ENCODE assay signal across 22 cellular contexts in genomic region chr12:120000556-120000955, GRCh38. TPM values are rescaled to one million over a fixed set of nuclear protein-coding genes. Genes with fewer than 3 reads are reported as not detected.
DNase-seq lines count a peak whose midpoint lies in the region; ATAC-seq, FAIRE-seq and TF ChIP-seq lines count a peak whose summit lies in the region.
"Had no signal": no experiment of that assay in that cellular context is flagged by ENCODE, and none has a peak within 500 bp of the region (broad histone marks: within the 10 kb centered on the region; RNA-seq: fewer than 3 reads in every experiment).

No MANE protein-coding gene starts in this region.

- H3K4me3 Mint-ChIP-seq in activated naive CD4-positive, alpha-beta T cell treated with anti-CD3 and anti-CD28 coated beads, Interleukin-2, amount 50 U/mL, for 24 hours, result peak overlapping the region; percentile 19
- no peak overlapping the region for H3K4me3 Mint-ChIP-seq in T-helper 17 cell
- no peak overlapping the region for H3K4me3 Mint-ChIP-seq in stimulated activated effector memory CD8-positive, alpha-beta T cell treated with anti-CD3 and anti-CD28 coated beads, Interleukin-12 subunit alpha, Interleukin-12 subunit beta, amount 100 ng/mL, for 72 hours
- H3K4me3 Mint-ChIP-seq: CD8-positive, alpha-beta T cell had no signal

- TF ChIP-seq CTCF in kidney (IDR thresholded peaks at IDR 0.05; ENCODE audit: borderline replicate concordance, extremely low read depth, insufficient read depth), result no peak

- H3K27ac ChIP-seq in kidney (ENCODE audit: low read depth in 2 of 2, low read length in 2 of 2), result peak overlapping the region; percentile 49 to 55
- H3K27ac ChIP-seq: A549, C4-2B, GM23248 had no signal

- DNase-seq in activated naive CD4-positive, alpha-beta T cell (lab: John Stamatoyannopoulos, UW), result no peak
- no peak for DNase-seq in T-helper 17 cell
- DNase-seq in kidney, result no peak
- no peak for DNase-seq in stimulated activated effector memory CD8-positive, alpha-beta T cell treated with anti-CD3 and anti-CD28 coated beads, Interleukin-12 subunit alpha, Interleukin-12 subunit beta, amount 100 ng/mL, for 72 hours (ENCODE audit: low spot score in 2 of 2)
- DNase-seq in HTR-8/SVneo (ENCODE audit: insufficient read length, low spot score), result no peak
- DNase-seq: BE2C; CD8-positive, alpha-beta T cell; COR-L47; DMS153; DMS79 treated with DMSO at 0.1 percent for 48 hours; EL; GM23248 had no signal

- no peak for ATAC-seq in T-helper 17 cell
- no peak for ATAC-seq in stimulated activated effector memory CD8-positive, alpha-beta T cell treated with anti-CD3 and anti-CD28 coated beads, Interleukin-12 subunit alpha, Interleukin-12 subunit beta, amount 100 ng/mL, for 72 hours
- ATAC-seq in HG03565 (IDR thresholded peaks at IDR 0.05; ENCODE audit: unreplicated experiment), result no peak
- ATAC-seq: A549; CD8-positive, alpha-beta T cell; HCT116 had no signal

- H3K4me1 ChIP-seq in kidney (ENCODE audit: control insufficient read depth in 1 of 2, insufficient read depth in 1 of 2, low read depth in 1 of 2, low read length in 2 of 2), result peaks cover 0 to 3% of the 10 kb centered on the region in 2 donors
- H3K4me1 ChIP-seq: A549, BE2C had no signal

- no peak overlapping the region for H3K9ac ChIP-seq in kidney (ENCODE audit: low read length in 2 of 2)
- H3K9ac ChIP-seq: GM23248 had no signal

- intact Hi-C loops in kidney (cut with DNase I), result no loop called here

- no peaks in the 10 kb centered on the region for H3K27me3 Mint-ChIP-seq in activated naive CD4-positive, alpha-beta T cell treated with anti-CD3 and anti-CD28 coated beads, Interleukin-2, amount 50 U/mL, for 24 hours
- no peaks in the 10 kb centered on the region for H3K27me3 Mint-ChIP-seq in T-helper 17 cell

- peak; percentile 6 for FAIRE-seq in kidney (lab: Jason Lieb, UNC)
- no peak for FAIRE-seq in HTR-8/SVneo (lab: Jason Lieb, UNC)
- FAIRE-seq: A549, D721Med, G401.6, GM12891, H54 had no signal

- H3K9me3 Mint-ChIP-seq in activated naive CD4-positive, alpha-beta T cell treated with anti-CD3 and anti-CD28 coated beads, Interleukin-2, amount 50 U/mL, for 24 hours, result no peaks in the 10 kb centered on the region
- H3K9me3 Mint-ChIP-seq in stimulated activated effector memory CD8-positive, alpha-beta T cell treated with anti-CD3 and anti-CD28 coated beads, Interleukin-12 subunit alpha, Interleukin-12 subunit beta, amount 100 ng/mL, for 72 hours, result no peaks in the 10 kb centered on the region
- H3K9me3 Mint-ChIP-seq: CD8-positive, alpha-beta T cell had no signal

- H3K36me3 ChIP-seq in kidney (ENCODE audit: control insufficient read depth in 1 of 2, insufficient read depth in 2 of 2, low read length in 2 of 2), result peaks cover 0 to 7% of the 10 kb centered on the region in 2 donors
- H3K36me3 ChIP-seq: BE2C had no signal

- no peak overlapping the region for H3K4me3 ChIP-seq in kidney (ENCODE audit: low read length in 2 of 2)
- H3K4me3 ChIP-seq: A549, GM23248 had no signal

- H3K9me3 ChIP-seq in T-helper 17 cell (ENCODE audit: control insufficient read depth, low read length, poor library complexity, severe bottlenecking), result no peaks in the 10 kb centered on the region
- no peaks in the 10 kb centered on the region for H3K9me3 ChIP-seq in kidney (ENCODE audit: control insufficient read depth in 1 of 2, low read length in 2 of 2)
- H3K9me3 ChIP-seq: A549, BE2C had no signal

- no peak overlapping the region for H3K27ac Mint-ChIP-seq in activated naive CD4-positive, alpha-beta T cell treated with anti-CD3 and anti-CD28 coated beads, Interleukin-2, amount 50 U/mL, for 24 hours
- H3K27ac Mint-ChIP-seq in T-helper 17 cell, result peak overlapping the region; percentile 61
- H3K27ac Mint-ChIP-seq in stimulated activated effector memory CD8-positive, alpha-beta T cell treated with anti-CD3 and anti-CD28 coated beads, Interleukin-12 subunit alpha, Interleukin-12 subunit beta, amount 100 ng/mL, for 72 hours, result peak overlapping the region; percentile 17

- H3K36me3 Mint-ChIP-seq in activated naive CD4-positive, alpha-beta T cell treated with anti-CD3 and anti-CD28 coated beads, Interleukin-2, amount 50 U/mL, for 24 hours, result peaks cover 40% of the 10 kb centered on the region
- peaks cover 11% of the 10 kb centered on the region for H3K36me3 Mint-ChIP-seq in T-helper 17 cell (ENCODE audit: low read depth)
- H3K36me3 Mint-ChIP-seq in stimulated activated effector memory CD8-positive, alpha-beta T cell treated with anti-CD3 and anti-CD28 coated beads, Interleukin-12 subunit alpha, Interleukin-12 subunit beta, amount 100 ng/mL, for 72 hours, result peaks cover 84% of the 10 kb centered on the region

- peaks cover 72% of the 10 kb centered on the region for H3K4me1 Mint-ChIP-seq in activated naive CD4-positive, alpha-beta T cell treated with anti-CD3 and anti-CD28 coated beads, Interleukin-2, amount 50 U/mL, for 24 hours
- peaks cover 19% of the 10 kb centered on the region for H3K4me1 Mint-ChIP-seq in T-helper 17 cell
- peaks cover 19% of the 10 kb centered on the region for H3K4me1 Mint-ChIP-seq in stimulated activated effector memory CD8-positive, alpha-beta T cell treated with anti-CD3 and anti-CD28 coated beads, Interleukin-12 subunit alpha, Interleukin-12 subunit beta, amount 100 ng/mL, for 72 hours

RNA-seq across cellular contexts. Expression of gene BICDL1, which starts 11.5 kb away (rescaled TPM):
- total RNA-seq in T-helper 17 cell (100 to 1,000 TPM; 135 to 146 TPM), kidney (101 TPM)
- 60.5 TPM for polyA plus RNA-seq in kidney (ENCODE audit: insufficient read depth, low read depth, low replicate concordance)
- total RNA-seq: GM23248 had no signal
- polyA plus RNA-seq: AG04450, GM23248 had no signal
